In the genomic region with DNA sequence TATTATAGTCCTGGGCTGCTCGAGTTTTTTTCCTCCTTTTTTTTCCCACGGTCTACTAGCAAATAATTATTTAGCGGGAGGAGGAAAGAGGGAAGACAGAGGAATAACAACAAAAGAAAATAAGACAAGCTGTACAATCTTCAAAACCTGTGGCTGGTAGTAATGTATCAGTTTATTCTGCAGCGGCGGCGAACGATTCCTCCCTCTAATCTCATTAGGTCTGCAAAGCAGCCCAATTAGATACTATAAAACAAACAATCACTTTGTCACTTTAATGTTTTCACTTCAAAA, we compare ENCODE assay signal across 8 cellular contexts. TPM values are rescaled to one million over a fixed set of nuclear protein-coding genes. Genes with fewer than 3 reads are reported as not detected.
DNase-seq lines count a peak whose midpoint lies in the region; ATAC-seq and TF ChIP-seq lines count a peak whose summit lies in the region.

No MANE protein-coding gene starts in this region.

- H3K9me2 ChIP-seq in PC-3 (replicated peaks; ENCODE audit: low read length): no peaks in the 10 kb centered on the region

- no peaks in the 10 kb centered on the region for H3F3A ChIP-seq in PC-3 (ENCODE audit: low read length, unreplicated experiment)

- H3K9ac ChIP-seq in DND-41 (ENCODE audit: low read depth, low read length) (peak overlapping the region; percentile 72), PC-3 (ENCODE audit: low read length) (peak overlapping the region; percentile 96)

- H3K9me3 ChIP-seq in DND-41 (ENCODE audit: insufficient read depth, low read length, severe bottlenecking) (no peaks in the 10 kb centered on the region), PC-3 (ENCODE audit: low read length) (no peaks in the 10 kb centered on the region), ovary (no peaks in the 10 kb centered on the region)

- H3K4me3 Mint-ChIP-seq in effector memory CD8-positive, alpha-beta T cell: peak overlapping the region; percentile 99 to 100

- WGBS in ovary, 3 donors: 0 to 2% (median 1%) methylated on average over 7 of the region's 7 CpGs

- H3K9me3 Mint-ChIP-seq in effector memory CD8-positive, alpha-beta T cell: no peaks in the 10 kb centered on the region

- POLR2A ChIA-PET in PC-3 (lab: Charles Lee; ENCODE audit: unreplicated experiment): interaction anchor here (0.6 to 0.7 kb wide), 2 partner anchors 380 to 396 kb away, joined by 3 to 8 read pairs; no protein-coding TSS in a partner anchor

- ATAC-seq in DND-41 (ENCODE audit: insufficient read depth, low read depth) (no peak), PC-3 (no peak), GM18511 (IDR thresholded peaks at IDR 0.05; ENCODE audit: unreplicated experiment) (no peak), GM19397 (IDR thresholded peaks at IDR 0.05; ENCODE audit: unreplicated experiment) (no peak)
- ATAC-seq in effector memory CD8-positive, alpha-beta T cell (replicated peaks): no peak

- H3K36me3 ChIP-seq in DND-41 (ENCODE audit: insufficient read depth, low read length) (peaks cover 18% of the 10 kb centered on the region), PC-3 (ENCODE audit: low read depth, low read length) (peaks cover 1% of the 10 kb centered on the region; the same call in 1 of the 2 replicates), ovary (no peaks in the 10 kb centered on the region)

- H3K4me1 ChIP-seq in DND-41 (ENCODE audit: insufficient read depth, low read length) (peaks cover 73% of the 10 kb centered on the region), PC-3 (ENCODE audit: insufficient read depth, low read length) (peaks cover 39% of the 10 kb centered on the region), ovary (ENCODE audit: insufficient read depth) (peaks cover 25% of the 10 kb centered on the region)

- no peak for TF ChIP-seq POLR2A in ovary (IDR thresholded peaks at IDR 0.05)

- H3K4me3 ChIP-seq in DND-41 (ENCODE audit: low read depth in 1 of 2, low read length in 2 of 2) (peak overlapping the region; percentile 46 to 61; a peak in 3 of 4 replicates), PC-3 (ENCODE audit: low read length) (peak overlapping the region; percentile 98), ovary (peak overlapping the region; percentile 59)

- BruUV-seq in PC-3 (replicated peaks; lab: Mats Ljungman, UMichigan): TSS peak; percentile 99

- peak overlapping the region; percentile 99 for H3K27ac Mint-ChIP-seq in effector memory CD8-positive, alpha-beta T cell

- H3K4me1 Mint-ChIP-seq in effector memory CD8-positive, alpha-beta T cell (ENCODE audit: low read depth in 2 of 2): peaks cover 38 to 51% of the 10 kb centered on the region in 2 donors

- no peak for TF ChIP-seq EP300 in ovary (IDR thresholded peaks at IDR 0.05)

- no peak for DNase-seq in DND-41
- no peak for DNase-seq in PC-3
- DNase-seq in effector memory CD8-positive, alpha-beta T cell: no peak
- no peak for DNase-seq in ovary
- no peak for DNase-seq in posterior cingulate gyrus
- DNase-seq in Ammon's horn (ENCODE audit: low spot score): no peak

- H3K27ac ChIP-seq in DND-41 (ENCODE audit: low read length): peak overlapping the region; percentile 72
- peak overlapping the region; percentile 74 for H3K27ac ChIP-seq in PC-3 (ENCODE audit: low read length)
- H3K27ac ChIP-seq in ovary: peak overlapping the region; percentile 87 to 98

- intact Hi-C loops in PC-3 (cut with micrococcal nuclease) (loop anchor here (5.0 kb wide), 4 partner anchors 379 to 631 kb away; no protein-coding TSS in a partner anchor), ovary (cut with DNase I) (loop anchor here in 1 of 4 donors (10.0 kb wide), 1 partner anchor 157 kb away; no protein-coding TSS in a partner anchor), posterior cingulate gyrus (cut with DNase I) (loop anchor here (5.0 kb wide), 1 partner anchor 521 kb away; no protein-coding TSS in a partner anchor)

- H4K20me1 ChIP-seq in DND-41 (ENCODE audit: insufficient read depth, low read length) (peaks cover 31% of the 10 kb centered on the region), PC-3 (ENCODE audit: low read length) (peaks cover 30% of the 10 kb centered on the region)

- CTCF ChIA-PET in PC-3 (lab: Charles Lee): no interaction called here

- H3K27me3 ChIP-seq in DND-41 (ENCODE audit: insufficient read depth, low read length, poor library complexity): peaks cover 67% of the 10 kb centered on the region
- H3K27me3 ChIP-seq in PC-3 (ENCODE audit: low read length): no peaks in the 10 kb centered on the region
- H3K27me3 ChIP-seq in ovary: no peaks in the 10 kb centered on the region

- peaks cover 41% of the 10 kb centered on the region for H3K79me2 ChIP-seq in DND-41 (ENCODE audit: insufficient read depth, low read length)
- H3K79me2 ChIP-seq in PC-3 (ENCODE audit: low read length): peaks cover 42% of the 10 kb centered on the region

- peaks cover 51% of the 10 kb centered on the region for H3K36me3 Mint-ChIP-seq in effector memory CD8-positive, alpha-beta T cell (ENCODE audit: insufficient read depth)

- peaks cover 0 to 8% of the 10 kb centered on the region in 2 donors for H3K27me3 Mint-ChIP-seq in effector memory CD8-positive, alpha-beta T cell

- H2AFZ ChIP-seq in DND-41 (ENCODE audit: low read depth, low read length) (no peak overlapping the region), PC-3 (ENCODE audit: low read length) (no peak overlapping the region)

- no peak for TF ChIP-seq CTCF in DND-41 (IDR thresholded peaks at IDR 0.05; ENCODE audit: borderline replicate concordance, extremely low read depth, low read length, poor library complexity, severe bottlenecking)
- no peak for TF ChIP-seq CTCF in PC-3 (conservative IDR thresholded peaks at IDR 0.05; ENCODE audit: low read depth, low read length)
- peak in 1 of 3 donors; percentile 0 for TF ChIP-seq CTCF in ovary (IDR thresholded peaks at IDR 0.05)

- H3K4me2 ChIP-seq in DND-41 (ENCODE audit: insufficient read depth, low read length) (peak overlapping the region; percentile 84), PC-3 (ENCODE audit: low read length) (peak overlapping the region; percentile 92)

RNA-seq across cellular contexts. Expression of a gene that starts 0.4 kb away (rescaled TPM):
- total RNA-seq in PC-3 (2014; rRNA removed): 72.5 and 109 TPM in 2 replicates
- total RNA-seq in ovary: 10 to 100 TPM; 53.9 to 70.8 (median 62.4) TPM
- polyA plus RNA-seq in ovary: 10 to 100 TPM; 17.5 to 24.4 TPM
